8 cellular contexts compared by ENCODE assay signal in genomic region chrX:154980330-154981115, GRCh38. TPM values are rescaled to one million over a fixed set of nuclear protein-coding genes. Genes with fewer than 3 reads are reported as not detected.
DNase-seq lines count a peak whose midpoint lies in the region; ATAC-seq and TF ChIP-seq lines count a peak whose summit lies in the region.

No MANE protein-coding gene starts in this region.

- intact Hi-C loops in lower leg skin (cut with DNase I; ENCODE audit: low total_unique reads), result loop anchor here (5.0 kb wide), 1 partner anchor 77 kb away; no protein-coding TSS in a partner anchor

- no peak for TF ChIP-seq POLR2A in lower leg skin (IDR thresholded peaks at IDR 0.05)

- H3K9me3 Mint-ChIP-seq in chondrocyte (ENCODE audit: low read depth), result peaks cover 22% of the 10 kb centered on the region

- H3K27ac ChIP-seq in AG04450 (ENCODE audit: low read depth, low read length), result no peak overlapping the region

- POLR2A ChIA-PET in AG04450 (lab: Yijun Ruan, JAX), result no interaction called here

- H3K4me3 ChIP-seq in AG04450 (ENCODE audit: low read depth, low read length) (peak overlapping the region; percentile 58), lower leg skin (ENCODE audit: low read depth, poor library complexity, severe bottlenecking) (no peak overlapping the region)

- H3K27ac Mint-ChIP-seq in chondrocyte (ENCODE audit: unreplicated experiment), result no peak overlapping the region

- CTCF ChIA-PET in AG04450 (lab: Charles Lee), result interaction anchor here (0.6 to 1.8 kb wide), 17 partner anchors 9 to 236 kb away, joined by 3 to 17 read pairs (median 4); partner anchors contain the start of gene VBP1

- peak overlapping the region; percentile 64 for H3K4me3 Mint-ChIP-seq in chondrocyte (ENCODE audit: unreplicated experiment)

- WGBS in lower leg skin, 2 donors, result 8 to 22% methylated on average over 7 to 11 of the region's 11 CpGs

- no peaks in the 10 kb centered on the region for H3K27me3 ChIP-seq in AG04450 (ENCODE audit: control insufficient read depth, insufficient read depth, low read length)

- H3K27me3 Mint-ChIP-seq in chondrocyte (ENCODE audit: low read depth), result no peaks in the 10 kb centered on the region

- peak; percentile 60 for TF ChIP-seq CTCF in AG04450 (IDR thresholded peaks at IDR 0.05; ENCODE audit: low read depth, low read length)
- TF ChIP-seq CTCF in chondrocyte (IDR thresholded peaks at IDR 0.05), result peak; percentile 84
- TF ChIP-seq CTCF in lower leg skin (IDR thresholded peaks at IDR 0.05), result no peak

- ATAC-seq in GM18517 (IDR thresholded peaks at IDR 0.05; ENCODE audit: unreplicated experiment) (peak; percentile 99), HG03095 (IDR thresholded peaks at IDR 0.05; ENCODE audit: unreplicated experiment) (peak; percentile 97)
- peak; percentile 91 to 93 for ATAC-seq in activated CD4-positive, CD25-positive, alpha-beta regulatory T cell treated with anti-CD3 and anti-CD28 coated beads, Interleukin-2, amount 50 U/mL, for 24 hours

- H3K36me3 Mint-ChIP-seq in chondrocyte (ENCODE audit: low read depth), result no peaks in the 10 kb centered on the region

- DNase-seq in AG04450 (ENCODE audit: low read depth, low spot score) (peak; percentile 11), NCI-H2196 (lab: John Stamatoyannopoulos, UW; ENCODE audit: unreplicated experiment) (peak; percentile 55), chondrocyte (ENCODE audit: low spot score) (no peak), lower leg skin (ENCODE audit: low spot score in 2 of 2) (peak; percentile 67 to 91)
- peak; percentile 27 to 57 (median 54) for DNase-seq in stimulated activated CD4-positive, alpha-beta T cell treated with anti-CD3 and anti-CD28 coated beads, TNF-alpha, amount 100 ng/mL, for 1 hour (ENCODE audit: low read depth in 3 of 3, low spot score in 1 of 3)

- no peaks in the 10 kb centered on the region for H3K4me1 Mint-ChIP-seq in chondrocyte (ENCODE audit: low read depth)

- H3K9me3 ChIP-seq in AG04450 (ENCODE audit: control insufficient read depth, insufficient read depth, low read length), result no peaks in the 10 kb centered on the region

RNA-seq across cellular contexts. Expression of gene F8, which starts 42.0 kb away (rescaled TPM):
- polyA plus RNA-seq in AG04450 (2011; rRNA removed), result 1.4 and 1.8 TPM in 2 replicates
- polyA minus RNA-seq in AG04450 (2011; rRNA and poly(A)+ RNA removed), result 0.92 and 1.5 TPM in 2 replicates
- total RNA-seq in chondrocyte, result 3.5 to 5.1 TPM (median 3.6 TPM) in 3 replicates
- 1 to 10 TPM; 2.0 to 7.3 (median 7.0) TPM for total RNA-seq in lower leg skin

RNA-seq across cellular contexts. Expression of gene FUNDC2, which starts 46.1 kb away (rescaled TPM):
- 83.9 and 93.0 TPM in 2 replicates for polyA plus RNA-seq in AG04450 (2011; rRNA removed)
- polyA minus RNA-seq in AG04450 (2011; rRNA and poly(A)+ RNA removed), result 16.6 and 18.2 TPM in 2 replicates
- 36.9 to 51.7 TPM (median 44.2 TPM) in 3 replicates for total RNA-seq in chondrocyte
- total RNA-seq in lower leg skin, result 10 to 100 TPM; 21.1 to 35.8 (median 27.3) TPM

Comparison
In these comparisons a context has a peak if more than half of its experiments do, and no peak if none do; other contexts are left out.
1. CTCF ChIP-seq: peak in AG04450 (single experiment) and chondrocyte (single experiment); none in lower leg skin (0 of 3).
2. Peak in every context shown above with its lines, with median percentiles within 50 percentile points of each other: ATAC-seq.